ENCODE assay signal across 29 cellular contexts in the genomic region with DNA sequence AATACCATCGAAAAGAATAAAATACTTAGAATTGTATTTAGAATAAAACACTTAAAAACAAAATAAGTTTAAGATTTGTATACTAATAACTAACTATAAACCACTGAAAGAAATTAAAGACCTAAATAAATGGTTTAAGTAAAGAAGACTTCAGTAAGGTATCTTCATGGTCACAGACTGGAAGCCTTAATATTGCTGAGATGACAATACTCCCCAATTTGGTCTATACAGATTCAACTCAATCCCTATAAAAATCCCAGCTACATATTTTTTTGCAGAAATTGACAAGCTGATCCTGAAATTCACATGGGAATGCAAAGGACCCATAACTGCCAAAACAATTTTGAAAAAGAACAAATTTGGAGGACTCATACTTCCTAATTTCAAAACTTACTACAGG.
"Had no signal": no experiment of that assay in that cellular context is flagged by ENCODE, and none has a peak within 500 bp of the region (broad histone marks: within the 10 kb centered on the region; RNA-seq: fewer than 3 reads in every experiment).

No MANE protein-coding gene starts in this region.

- H3K27ac ChIP-seq: coronary artery, esophagus muscularis mucosa, foreskin keratinocyte, gastroesophageal sphincter, heart left ventricle, hepatocyte, left lung, neural progenitor cell, ovary, skin epidermis, spleen, stomach, thyroid gland had no signal

- H3K27me3 Mint-ChIP-seq: naive B cell had no signal

- FAIRE-seq: endothelial cell of umbilical vein, islet of Langerhans had no signal

- H2AFZ ChIP-seq: hepatocyte, neural progenitor cell had no signal

- H3K4me3 Mint-ChIP-seq: mesothelial cell of epicardium, naive B cell, nephron, neural progenitor cell had no signal

- H3K4me3 ChIP-seq: coronary artery, esophagus muscularis mucosa, gastroesophageal sphincter, heart left ventricle, hepatocyte, left lung, mucosa of descending colon, neural progenitor cell, ovary, psoas muscle, skin epidermis, spleen, stomach, thyroid gland had no signal

- ATAC-seq: foreskin keratinocyte, gastroesophageal sphincter, heart left ventricle, left cardiac atrium, left lung, mucosa of descending colon, psoas muscle, right cardiac atrium had no signal

- H3K36me3 ChIP-seq: neural progenitor cell, ovary had no signal

- DNase-seq: dermis blood vessel endothelial cell; effector memory CD4-positive, alpha-beta T cell; foreskin keratinocyte; heart left ventricle; left cardiac atrium; left lung; mesenchymal stem cell; mucosa of descending colon; naive B cell; nucleus accumbens; ovary; posterior cingulate gyrus; psoas muscle; right cardiac atrium; spleen; stimulated activated CD4-positive, alpha-beta T cell treated with anti-CD3 and anti-CD28 coated beads, Interleukin-4, amount 100 ng/mL, for 4 hours; stimulated activated naive CD4-positive, alpha-beta T cell treated with Interleukin-2 at 50 U/mL for 16 hours; stomach; thyroid gland had no signal

- H3K4me1 ChIP-seq: left lung, neural progenitor cell, stomach had no signal

- H3K9ac ChIP-seq: neural progenitor cell had no signal

- H3K9me3 ChIP-seq: esophagus muscularis mucosa, gastroesophageal sphincter, heart left ventricle, left lung, mucosa of descending colon, ovary, psoas muscle, spleen, stomach, thyroid gland had no signal

- H3K27me3 ChIP-seq: esophagus muscularis mucosa, foreskin keratinocyte, gastroesophageal sphincter, heart left ventricle, hepatocyte, left lung, neural progenitor cell, ovary, spleen, stomach, thyroid gland had no signal

- H3K4me1 Mint-ChIP-seq: mesothelial cell of epicardium, nephron, neural progenitor cell had no signal

- H3K27ac Mint-ChIP-seq: mesothelial cell of epicardium, nephron, neural progenitor cell had no signal

- H3K4me2 ChIP-seq: hepatocyte, neural progenitor cell had no signal

- H3K9me3 Mint-ChIP-seq: mesothelial cell of epicardium, nephron, neural progenitor cell had no signal
